In the genomic region with DNA sequence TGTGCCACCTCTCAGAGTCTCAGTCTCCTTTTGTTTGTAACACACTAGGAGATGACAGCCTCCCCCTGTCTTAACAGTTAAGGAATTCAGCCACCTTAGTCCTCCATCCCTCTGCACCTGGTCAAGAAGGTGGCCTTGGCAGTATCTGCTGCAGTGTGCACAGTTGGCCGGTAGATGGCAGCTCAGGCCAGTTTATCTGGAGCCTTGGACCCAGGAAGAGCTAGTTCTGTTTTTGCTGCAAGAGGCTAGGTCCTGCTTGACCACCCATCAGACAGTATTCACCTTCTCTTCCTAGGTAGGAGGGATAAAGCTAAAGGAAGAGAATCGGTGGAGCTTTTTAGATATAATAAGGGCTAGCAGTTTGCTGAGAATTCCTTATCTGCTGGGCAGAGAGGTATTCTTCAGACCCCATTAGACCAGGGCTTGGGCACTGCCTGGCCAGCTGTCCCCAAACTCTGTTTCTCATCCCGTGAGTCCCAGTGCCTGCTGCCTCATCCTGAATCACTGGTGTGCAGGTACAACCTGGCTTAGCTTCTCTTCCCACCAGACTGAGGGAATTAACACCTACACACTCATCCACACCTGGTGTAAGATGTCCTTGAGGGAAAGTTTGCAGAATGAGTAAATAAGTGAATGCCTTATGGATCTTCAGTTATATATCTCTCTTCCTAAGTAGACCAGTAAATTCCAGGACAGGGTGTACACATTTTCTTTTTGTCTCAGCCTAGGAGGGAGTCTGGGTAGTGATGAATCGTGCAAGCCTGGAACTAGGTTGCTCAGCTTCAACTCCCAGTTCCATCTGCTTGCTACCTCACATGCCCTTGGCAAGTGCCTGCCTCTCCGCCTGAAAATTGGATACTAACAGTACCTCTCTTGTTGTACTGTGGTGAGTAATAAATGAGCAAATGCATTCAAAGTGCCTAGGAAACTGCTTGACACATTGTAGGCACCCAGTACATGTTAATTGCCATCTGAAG, we compare ENCODE assay signal across 8 cellular contexts.
DNase-seq lines count a peak whose midpoint lies in the region; ATAC-seq and TF ChIP-seq lines count a peak whose summit lies in the region.

No MANE protein-coding gene starts in this region.

- peaks cover 13% of the 10 kb centered on the region for H3K4me1 Mint-ChIP-seq in CD8-positive, alpha-beta T cell (ENCODE audit: low read depth)
- peaks cover 16% of the 10 kb centered on the region for H3K4me1 Mint-ChIP-seq in nephron progenitor cell

- CTCF ChIA-PET in CD8-positive, alpha-beta T cell (lab: Charles Lee): interaction anchor here (0.7 to 5.0 kb wide), 23 partner anchors 11 to 848 kb away, joined by 3 to 87 read pairs (median 4); no protein-coding TSS in a partner anchor

- H3K27ac ChIP-seq in CD8-positive, alpha-beta T cell (ENCODE audit: low read depth, low read length): no peak overlapping the region
- H3K27ac ChIP-seq in OCI-LY3 (ENCODE audit: low read length): no peak overlapping the region
- no peak overlapping the region for H3K27ac ChIP-seq in substantia nigra (ENCODE audit: low read depth, low read length, poor library complexity, severe bottlenecking)

- no peak overlapping the region for H3K27ac Mint-ChIP-seq in CD8-positive, alpha-beta T cell
- H3K27ac Mint-ChIP-seq in nephron progenitor cell: no peak overlapping the region

- no peaks in the 10 kb centered on the region for H3K27me3 ChIP-seq in CD8-positive, alpha-beta T cell (ENCODE audit: insufficient read depth, low read length)
- H3K27me3 ChIP-seq in OCI-LY3 (ENCODE audit: low read depth, low read length): peaks cover 13% of the 10 kb centered on the region

- H3K9ac ChIP-seq in OCI-LY3 (ENCODE audit: low read length): no peak overlapping the region

- H3K79me2 ChIP-seq in OCI-LY3 (ENCODE audit: low read length): no peaks in the 10 kb centered on the region

- H3K4me1 ChIP-seq in CD8-positive, alpha-beta T cell (ENCODE audit: insufficient read depth, low read length): no peaks in the 10 kb centered on the region
- no peaks in the 10 kb centered on the region for H3K4me1 ChIP-seq in OCI-LY3 (ENCODE audit: low read length)

- ATAC-seq in CD8-positive, alpha-beta T cell: peak; percentile 67
- peak; percentile 85 for ATAC-seq in GM19452 (IDR thresholded peaks at IDR 0.05; ENCODE audit: unreplicated experiment)

- peak overlapping the region; percentile 51; the same call in 1 of the 2 replicates for H2AFZ ChIP-seq in OCI-LY3 (ENCODE audit: low read depth, low read length)

- H3K4me2 ChIP-seq in OCI-LY3 (ENCODE audit: low read length): peak overlapping the region; percentile 61

- peak overlapping the region; percentile 73 for H3K4me3 Mint-ChIP-seq in CD8-positive, alpha-beta T cell
- no peak overlapping the region for H3K4me3 Mint-ChIP-seq in nephron progenitor cell

- no peaks in the 10 kb centered on the region for H4K20me1 ChIP-seq in OCI-LY3 (ENCODE audit: insufficient read depth, low read length)

- no peak overlapping the region for H3K4me3 ChIP-seq in CD8-positive, alpha-beta T cell (ENCODE audit: low read depth, low read length)
- H3K4me3 ChIP-seq in OCI-LY3 (ENCODE audit: low read length): peak overlapping the region; percentile 48

- H3K36me3 Mint-ChIP-seq in CD8-positive, alpha-beta T cell: no peaks in the 10 kb centered on the region
- no peaks in the 10 kb centered on the region for H3K36me3 Mint-ChIP-seq in nephron progenitor cell (ENCODE audit: low read depth)

- TF ChIP-seq CTCF in CD8-positive, alpha-beta T cell (IDR thresholded peaks at IDR 0.05): peak; percentile 91
- TF ChIP-seq CTCF in OCI-LY3 (IDR thresholded peaks at IDR 0.05; ENCODE audit: low read depth, low read length) (peak; percentile 99), nephron progenitor cell (IDR thresholded peaks at IDR 0.05) (peak; percentile 96)

- no peaks in the 10 kb centered on the region for H3K36me3 ChIP-seq in CD8-positive, alpha-beta T cell (ENCODE audit: insufficient read depth, low read length)
- no peaks in the 10 kb centered on the region for H3K36me3 ChIP-seq in OCI-LY3 (replicated peaks; ENCODE audit: low read depth, low read length)

- POLR2A ChIA-PET in CD8-positive, alpha-beta T cell (lab: Charles Lee): no interaction called here

- peaks cover 2% of the 10 kb centered on the region for H3K27me3 Mint-ChIP-seq in CD8-positive, alpha-beta T cell (ENCODE audit: low read depth)
- H3K27me3 Mint-ChIP-seq in nephron progenitor cell (ENCODE audit: low read depth, poor library complexity): peaks cover 5% of the 10 kb centered on the region

- no peaks in the 10 kb centered on the region for H3K9me3 Mint-ChIP-seq in CD8-positive, alpha-beta T cell
- no peaks in the 10 kb centered on the region for H3K9me3 Mint-ChIP-seq in nephron progenitor cell

- no peaks in the 10 kb centered on the region for H3K9me3 ChIP-seq in CD8-positive, alpha-beta T cell (ENCODE audit: low read length)
- no peaks in the 10 kb centered on the region for H3K9me3 ChIP-seq in OCI-LY3 (ENCODE audit: insufficient read depth, low read length)

- intact Hi-C loops in CD8-positive, alpha-beta T cell (cut with DNase I, micrococcal nuclease): loop anchor here (1.0 to 10.0 kb wide), 4 partner anchors 69 to 849 kb away; no protein-coding TSS in a partner anchor

- peak; percentile 24 to 61 (median 48) for DNase-seq in CD8-positive, alpha-beta T cell
- peak; percentile 93 for DNase-seq in HT-29 (ENCODE audit: low spot score)
- peak; percentile 60 for DNase-seq in activated T-cell treated with anti-CD3 and anti-CD28 coated beads for 48 hours (ENCODE audit: low read depth)
- peak; percentile 38 for DNase-seq in fibroblast of gingiva (ENCODE audit: low read depth)
- peak; percentile 84 for DNase-seq in nephron progenitor cell
- peak in 41 of 49 donors; percentile 3 to 69 (median 45) for DNase-seq in substantia nigra (lab: John Stamatoyannopoulos, UW)

Comparison
In these comparisons a context has a peak if more than half of its experiments do, and no peak if none do; other contexts are left out.
1. DNase-seq: peak in every context shown above with its lines; median percentile 93 in HT-29; 84 in nephron progenitor cell; 60 in activated T-cell treated with anti-CD3 and anti-CD28 coated beads for 48 hours; 48 in CD8-positive, alpha-beta T cell; 45 in substantia nigra; 38 in fibroblast of gingiva.